28 cellular contexts compared by ENCODE assay signal in the genomic region with DNA sequence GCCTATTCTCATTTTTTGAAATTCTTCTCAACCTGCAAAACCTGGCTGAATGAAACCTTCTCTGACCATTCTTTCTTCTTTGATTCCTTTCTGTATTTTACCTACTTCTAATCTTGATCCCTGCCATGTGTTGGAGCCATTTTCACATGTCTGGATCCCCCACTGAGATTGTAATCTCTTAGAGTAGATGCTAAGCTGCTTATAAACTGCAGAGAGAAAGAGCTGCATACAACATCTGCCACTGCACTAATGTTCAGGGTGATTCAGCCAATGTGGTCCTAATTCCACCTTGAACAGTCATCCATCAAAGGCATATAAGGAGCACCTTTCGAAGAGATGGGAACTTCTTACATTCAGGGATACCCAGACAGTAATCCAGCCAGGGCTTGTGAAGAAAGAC. TPM values are rescaled to one million over a fixed set of nuclear protein-coding genes. Genes with fewer than 3 reads are reported as not detected.
"Had no signal": no experiment of that assay in that cellular context is flagged by ENCODE, and none has a peak within 500 bp of the region (broad histone marks: within the 10 kb centered on the region; RNA-seq: fewer than 3 reads in every experiment).

No MANE protein-coding gene starts in this region.

- H3K79me2 ChIP-seq: hepatocyte had no signal

- DNase-seq: dorsolateral prefrontal cortex; effector CD4-positive, alpha-beta T cell; foreskin fibroblast; gastrocnemius medialis; heart left ventricle; left cardiac atrium; left lung; mesenchymal stem cell; midbrain; naive thymus-derived CD4-positive, alpha-beta T cell; occipital lobe; ovary; posterior cingulate gyrus; psoas muscle; right cardiac atrium; sigmoid colon; stimulated activated CD4-positive, alpha-beta T cell treated with anti-CD3 and anti-CD28 coated beads, Interleukin-4, amount 100 ng/mL, for 4 hours; stimulated activated naive CD8-positive, alpha-beta T cell treated with anti-CD3 and anti-CD28 coated beads, Interleukin-15, Interleukin-2, amounts not matched to agents 100 U/mL and 50 U/mL, for 24 hours; substantia nigra; testis; upper lobe of right lung; uterus had no signal

- H3K4me2 ChIP-seq: hepatocyte had no signal

- H3K27ac ChIP-seq: dorsolateral prefrontal cortex, epithelial cell of prostate, gastrocnemius medialis, heart left ventricle, hepatocyte, left lung, ovary, psoas muscle, sigmoid colon, testis, tibial nerve, upper lobe of right lung, uterus had no signal

- H3K9me3 ChIP-seq: gastrocnemius medialis, heart left ventricle, left lung, ovary, psoas muscle, sigmoid colon, testis, tibial nerve, upper lobe of right lung, uterus had no signal

- H3K27me3 ChIP-seq: gastrocnemius medialis, heart left ventricle, left lung, ovary, sigmoid colon, testis, tibial nerve, upper lobe of right lung, uterus had no signal

- H3K36me3 ChIP-seq: gastrocnemius medialis, heart left ventricle, left lung, ovary, sigmoid colon, tibial nerve, upper lobe of right lung, uterus had no signal

- H3K4me3 ChIP-seq: dorsolateral prefrontal cortex, gastrocnemius medialis, heart left ventricle, hepatocyte, left lung, ovary, psoas muscle, sigmoid colon, testis, tibial nerve, upper lobe of right lung, uterus had no signal

- ATAC-seq: esophagus mucosa; gastrocnemius medialis; heart left ventricle; left cardiac atrium; left lung; naive thymus-derived CD4-positive, alpha-beta T cell; psoas muscle; right cardiac atrium; stimulated activated memory B cell treated with anti-CD40 and anti-IgM and Interleukin-4, amounts not matched to agents 10 μg/mL and 1 μg/mL and 100 μg/mL, for 72 hours; stimulated activated naive CD8-positive, alpha-beta T cell treated with anti-CD3 and anti-CD28 coated beads, Interleukin-15, Interleukin-2, amounts not matched to agents 100 U/mL and 50 U/mL, for 24 hours; upper lobe of right lung had no signal

- H2AFZ ChIP-seq: hepatocyte had no signal

- H3K4me1 ChIP-seq: left lung, psoas muscle, sigmoid colon, testis, tibial nerve, upper lobe of right lung, uterus had no signal

RNA-seq across cellular contexts. Expression of a gene that starts 16.2 kb away (rescaled TPM):
- total RNA-seq: lung microvascular endothelial cell had no signal
